8 cellular contexts compared by ENCODE assay signal in the genomic region with DNA sequence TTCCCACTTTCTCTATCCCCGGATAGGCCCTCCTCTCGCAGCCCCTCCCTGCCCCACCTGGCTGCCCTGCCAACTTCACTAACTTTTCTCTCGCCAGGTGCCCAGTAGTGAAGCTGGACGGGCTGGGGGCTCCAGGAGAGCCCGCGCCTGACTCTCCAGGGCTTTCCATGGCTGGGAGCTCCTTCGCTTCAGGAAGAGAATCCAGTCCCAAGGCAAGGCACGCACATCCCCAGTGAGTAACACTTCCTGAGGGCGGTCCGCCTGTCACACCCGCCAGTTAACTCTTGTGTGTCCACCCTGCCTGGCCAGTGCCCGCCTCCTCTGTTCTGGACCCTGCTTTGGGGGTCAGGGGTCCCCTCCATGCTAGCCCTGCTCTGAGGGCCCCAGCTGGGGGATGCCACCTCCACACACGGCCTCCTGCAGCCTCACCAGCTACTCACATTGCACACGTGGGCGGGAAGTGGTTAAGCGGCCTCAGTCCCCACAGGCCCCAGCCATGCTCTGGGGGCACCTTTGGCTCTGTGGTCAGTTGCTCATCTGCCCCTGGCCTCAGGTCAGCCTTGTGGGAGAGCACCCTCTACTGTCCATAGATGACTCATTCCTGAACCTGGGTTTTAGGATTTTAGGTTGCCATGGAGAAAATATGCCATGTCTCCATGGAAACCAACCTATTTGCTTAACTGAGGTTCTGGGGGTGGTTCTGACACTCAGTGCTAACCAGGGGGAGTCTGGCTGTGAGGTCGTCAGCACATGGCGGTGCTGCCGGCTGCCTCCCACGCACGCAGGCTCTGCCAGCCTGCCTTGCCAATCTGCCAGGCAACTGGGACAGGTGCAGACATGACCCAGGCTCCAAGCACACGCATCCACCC. TPM values are rescaled to one million over a fixed set of nuclear protein-coding genes. Genes with fewer than 3 reads are reported as not detected.
DNase-seq lines count a peak whose midpoint lies in the region; ATAC-seq, FAIRE-seq and TF ChIP-seq lines count a peak whose summit lies in the region.

RIN1 (minus strand) TSS at position 201 of the 869 bp plus-strand sequence; CDS start at position 169, 32 bp downstream.

- H3K9ac ChIP-seq in DND-41 (ENCODE audit: low read depth, low read length) (no peak within 1 kb of the TSS), kidney (ENCODE audit: low read length in 2 of 2) (peak within 1 kb of the TSS; percentile 39 to 58)

- H3K4me1 Mint-ChIP-seq in T-helper 2 cell treated with Interferon-gamma antibody and Interleukin-4, amounts not matched to agents 5 μg/mL and 100 μg/mL, for 36 hours (ENCODE audit: low read depth), result peaks cover 12% of the 10 kb centered on the region

- peaks cover 48% of the 10 kb centered on the region for H3K36me3 ChIP-seq in DND-41 (ENCODE audit: insufficient read depth, low read length)
- peaks cover 15 to 16% of the 10 kb centered on the region in 2 donors for H3K36me3 ChIP-seq in kidney (ENCODE audit: control insufficient read depth in 1 of 2, insufficient read depth in 2 of 2, low read length in 2 of 2)
- peaks cover 5 to 8% of the 10 kb centered on the region in 2 donors for H3K36me3 ChIP-seq in small intestine (ENCODE audit: control insufficient read depth in 2 of 2, insufficient read depth in 2 of 2, low read length in 2 of 2)

- H3K27ac Mint-ChIP-seq in T-helper 2 cell treated with Interferon-gamma antibody and Interleukin-4, amounts not matched to agents 5 μg/mL and 100 μg/mL, for 36 hours, result no peak within 1 kb of the TSS

- no peaks in the 10 kb centered on the region for H3K9me3 Mint-ChIP-seq in T-helper 2 cell treated with Interferon-gamma antibody and Interleukin-4, amounts not matched to agents 5 μg/mL and 100 μg/mL, for 36 hours

- no peaks in the 10 kb centered on the region for H3K27me3 Mint-ChIP-seq in T-helper 2 cell treated with Interferon-gamma antibody and Interleukin-4, amounts not matched to agents 5 μg/mL and 100 μg/mL, for 36 hours (ENCODE audit: low read depth)

- FAIRE-seq in kidney (lab: Jason Lieb, UNC), result no peak
- FAIRE-seq in small intestine (lab: Jason Lieb, UNC), result no peak

- H2AFZ ChIP-seq in DND-41 (ENCODE audit: low read depth, low read length), result no peak within 1 kb of the TSS

- H4K20me1 ChIP-seq in DND-41 (ENCODE audit: insufficient read depth, low read length), result peaks cover 11% of the 10 kb centered on the region

- H3K4me1 ChIP-seq in DND-41 (ENCODE audit: insufficient read depth, low read length) (no peaks in the 10 kb centered on the region), kidney (ENCODE audit: control insufficient read depth in 1 of 2, insufficient read depth in 1 of 2, low read depth in 1 of 2, low read length in 2 of 2) (peaks cover 0 to 8% of the 10 kb centered on the region in 2 donors), small intestine (ENCODE audit: control insufficient read depth in 2 of 2, insufficient read depth in 1 of 2, low read depth in 1 of 2, low read length in 1 of 2) (no peaks in the 10 kb centered on the region)

- WGBS in small intestine, 3 donors, result 11 to 12% (median 11%) methylated on average over 22 of the region's 22 CpGs

- H3K27ac ChIP-seq in DND-41 (ENCODE audit: low read length) (no peak within 1 kb of the TSS), kidney (ENCODE audit: low read depth in 2 of 2, low read length in 2 of 2) (peak within 1 kb of the TSS in 1 of 2 donors; percentile 80), small intestine (ENCODE audit: low read depth in 1 of 2, low read length in 1 of 2) (peak within 1 kb of the TSS; percentile 55 to 86)

- H3K4me3 ChIP-seq in DND-41 (ENCODE audit: low read depth in 1 of 2, low read length in 2 of 2) (no peak within 1 kb of the TSS), choroid plexus epithelial cell (ENCODE audit: low read depth, low read length) (peak within 1 kb of the TSS; percentile 65), kidney (ENCODE audit: low read length in 2 of 2) (peak within 1 kb of the TSS; percentile 48 to 61), small intestine (ENCODE audit: low read depth in 1 of 2, low read length in 2 of 2) (peak within 1 kb of the TSS; percentile 65 to 71)

- ATAC-seq in DND-41 (ENCODE audit: insufficient read depth, low read depth), result peak; percentile 46
- ATAC-seq in GM21381 (IDR thresholded peaks at IDR 0.05; ENCODE audit: unreplicated experiment), result peak; percentile 63

- H3K9me3 ChIP-seq in DND-41 (ENCODE audit: insufficient read depth, low read length, severe bottlenecking), result no peaks in the 10 kb centered on the region
- H3K9me3 ChIP-seq in kidney (ENCODE audit: control insufficient read depth in 1 of 2, low read length in 2 of 2), result no peaks in the 10 kb centered on the region
- H3K9me3 ChIP-seq in small intestine (ENCODE audit: control insufficient read depth, low read depth), result no peaks in the 10 kb centered on the region

- DNase-seq in DND-41 (no peak), LHCN-M2 (ENCODE audit: low read depth) (peak; percentile 100), choroid plexus epithelial cell (ENCODE audit: low read depth) (peak; percentile 100), kidney (peak; percentile 91), small intestine (peak; percentile 79), RPMI8226 (no peak)
- peak; percentile 76 for DNase-seq in T-helper 2 cell treated with Interferon-gamma antibody and Interleukin-4, amounts not matched to agents 5 μg/mL and 100 μg/mL, for 36 hours (ENCODE audit: low spot score)

- no peak within 1 kb of the TSS for H3K4me2 ChIP-seq in DND-41 (ENCODE audit: insufficient read depth, low read length)

- H3K27me3 ChIP-seq in DND-41 (ENCODE audit: insufficient read depth, low read length, poor library complexity), result no peaks in the 10 kb centered on the region
- no peaks in the 10 kb centered on the region for H3K27me3 ChIP-seq in small intestine (ENCODE audit: control insufficient read depth in 2 of 2, insufficient read depth in 2 of 2, low read length in 2 of 2)

- H3K4me3 Mint-ChIP-seq in T-helper 2 cell treated with Interferon-gamma antibody and Interleukin-4, amounts not matched to agents 5 μg/mL and 100 μg/mL, for 36 hours, result peak within 1 kb of the TSS; percentile 54

- H3K79me2 ChIP-seq in DND-41 (ENCODE audit: insufficient read depth, low read length), result no peaks in the 10 kb centered on the region

- intact Hi-C loops in kidney (cut with DNase I), result no loop called here

- TF ChIP-seq CTCF in DND-41 (IDR thresholded peaks at IDR 0.05; ENCODE audit: borderline replicate concordance, extremely low read depth, low read length, poor library complexity, severe bottlenecking) (peak; percentile 15), choroid plexus epithelial cell (conservative IDR thresholded peaks at IDR 0.05; ENCODE audit: low read depth, low read length) (peak; percentile 38), kidney (IDR thresholded peaks at IDR 0.05; ENCODE audit: borderline replicate concordance, extremely low read depth, insufficient read depth) (peak; percentile 4)

- H3K36me3 Mint-ChIP-seq in T-helper 2 cell treated with Interferon-gamma antibody and Interleukin-4, amounts not matched to agents 5 μg/mL and 100 μg/mL, for 36 hours (ENCODE audit: low read depth), result peaks cover 9% of the 10 kb centered on the region

RNA-seq across cellular contexts. Expression of gene RIN1, which starts in this region (rescaled TPM):
- total RNA-seq in LHCN-M2 (2014; rRNA removed), result 82.1 and 97.9 TPM in 2 replicates
- 15.6 TPM for polyA plus RNA-seq in LHCN-M2 (2012)
- total RNA-seq in kidney, result 9.2 TPM
- polyA plus RNA-seq in kidney (ENCODE audit: insufficient read depth, low read depth, low replicate concordance), result 2.3 TPM
- polyA plus RNA-seq in small intestine, result 1 to 10 TPM; 5.8 to 9.6 (median 7.3) TPM

Comparison
In these comparisons a context has a peak if more than half of its experiments do, and no peak if none do; other contexts are left out.
1. DNase-seq: peak in LHCN-M2 (single experiment), T-helper 2 cell treated with Interferon-gamma antibody and Interleukin-4, amounts not matched to agents 5 μg/mL and 100 μg/mL, for 36 hours (single experiment), choroid plexus epithelial cell (single experiment), kidney (single experiment) and small intestine (single experiment); none in DND-41 (single experiment) and RPMI8226 (single experiment).
2. H3K4me3 ChIP-seq: peak in choroid plexus epithelial cell (single experiment), kidney (2 of 2) and small intestine (2 of 2); none in DND-41 (0 of 2).
3. Peak in every context shown above with its lines, with median percentiles within 50 percentile points of each other: CTCF ChIP-seq.